9 cellular contexts compared by ENCODE assay signal in genomic region chr10:58299580-58299979, GRCh38. TPM values are rescaled to one million over a fixed set of nuclear protein-coding genes. Genes with fewer than 3 reads are reported as not detected.
DNase-seq lines count a peak whose midpoint lies in the region; ATAC-seq and TF ChIP-seq lines count a peak whose summit lies in the region.
"Had no signal": no experiment of that assay in that cellular context is flagged by ENCODE, and none has a peak within 500 bp of the region (broad histone marks: within the 10 kb centered on the region; RNA-seq: fewer than 3 reads in every experiment).

No MANE protein-coding gene starts in this region.

- no peak for TF ChIP-seq EP300 in upper lobe of left lung (IDR thresholded peaks at IDR 0.05)

- H3K36me3 ChIP-seq in OCI-LY3 (replicated peaks; ENCODE audit: low read depth, low read length), result no peaks in the 10 kb centered on the region
- no peaks in the 10 kb centered on the region for H3K36me3 ChIP-seq in neural progenitor cell
- H3K36me3 ChIP-seq in upper lobe of left lung, result no peaks in the 10 kb centered on the region

- no peak overlapping the region for H3K4me3 Mint-ChIP-seq in neural progenitor cell
- H3K4me3 Mint-ChIP-seq: T-helper 1 cell treated with Interleukin-12 subunit alpha and Interleukin-12 subunit beta and Interleukin-4 antibody, amounts not matched to agents 30 μg/mL and 1 μg/mL, for 36 hours had no signal

- H3K27ac ChIP-seq in OCI-LY3 (ENCODE audit: low read length) (no peak overlapping the region), neural progenitor cell (no peak overlapping the region), upper lobe of left lung (no peak overlapping the region)

- no peak for TF ChIP-seq POLR2A in upper lobe of left lung (IDR thresholded peaks at IDR 0.05)

- H4K20me1 ChIP-seq in OCI-LY3 (ENCODE audit: insufficient read depth, low read length) (no peaks in the 10 kb centered on the region), neural progenitor cell (ENCODE audit: low read depth) (no peaks in the 10 kb centered on the region)

- H3K4me1 ChIP-seq in OCI-LY3 (ENCODE audit: low read length), result no peaks in the 10 kb centered on the region
- H3K4me1 ChIP-seq in neural progenitor cell, result no peaks in the 10 kb centered on the region
- H3K4me1 ChIP-seq in upper lobe of left lung, result no peaks in the 10 kb centered on the region

- H3K9ac ChIP-seq in OCI-LY3 (ENCODE audit: low read length) (no peak overlapping the region), neural progenitor cell (no peak overlapping the region)

- no peaks in the 10 kb centered on the region for H3F3A ChIP-seq in neural progenitor cell (ENCODE audit: low read depth)

- peaks cover 2% of the 10 kb centered on the region for H3K27me3 Mint-ChIP-seq in neural progenitor cell (ENCODE audit: insufficient read depth, low read depth)

- ATAC-seq in GM19043 (IDR thresholded peaks at IDR 0.05; ENCODE audit: low read depth, unreplicated experiment) (peak; percentile 91), HG03342 (IDR thresholded peaks at IDR 0.05; ENCODE audit: unreplicated experiment) (peak; percentile 94), upper lobe of left lung (ENCODE audit: low FRiP score in 2 of 2) (peak; percentile 77 to 88)

- no peaks in the 10 kb centered on the region for H3K79me2 ChIP-seq in OCI-LY3 (ENCODE audit: low read length)
- H3K79me2 ChIP-seq in neural progenitor cell (ENCODE audit: low read depth), result no peaks in the 10 kb centered on the region

- H3K4me3 ChIP-seq in OCI-LY3 (ENCODE audit: low read length) (no peak overlapping the region), fibroblast of pulmonary artery (replicated peaks; ENCODE audit: low read depth, low read length) (no peak overlapping the region), neural progenitor cell (no peak overlapping the region), upper lobe of left lung (no peak overlapping the region)

- TF ChIP-seq CTCF in OCI-LY3 (IDR thresholded peaks at IDR 0.05; ENCODE audit: low read depth, low read length), result peak; percentile 81
- peak; percentile 96 for TF ChIP-seq CTCF in fibroblast of pulmonary artery (IDR thresholded peaks at IDR 0.05; ENCODE audit: low read length, missing control alignments)
- peak; percentile 95 for TF ChIP-seq CTCF in neural progenitor cell (IDR thresholded peaks at IDR 0.05)
- peak; percentile 55 to 77 (median 70) for TF ChIP-seq CTCF in upper lobe of left lung (IDR thresholded peaks at IDR 0.05)

- H3K27me3 ChIP-seq in OCI-LY3 (ENCODE audit: low read depth, low read length) (no peaks in the 10 kb centered on the region), neural progenitor cell (no peaks in the 10 kb centered on the region), upper lobe of left lung (no peaks in the 10 kb centered on the region)

- H3K4me2 ChIP-seq in OCI-LY3 (ENCODE audit: low read length) (no peak overlapping the region), neural progenitor cell (no peak overlapping the region)

- H3K4me1 Mint-ChIP-seq in neural progenitor cell, result peaks cover 19% of the 10 kb centered on the region

- no peak overlapping the region for H3K27ac Mint-ChIP-seq in neural progenitor cell
- H3K27ac Mint-ChIP-seq: T-helper 1 cell treated with Interleukin-12 subunit alpha and Interleukin-12 subunit beta and Interleukin-4 antibody, amounts not matched to agents 30 μg/mL and 1 μg/mL, for 36 hours had no signal

- DNase-seq in CMK (ENCODE audit: low read depth), result peak; percentile 27
- DNase-seq in activated T-cell treated with anti-CD3 and anti-CD28 coated beads, Interleukin-2, amount 50 U/mL, for 1 hour, result peak; percentile 53
- peak; percentile 72 for DNase-seq in fibroblast of pulmonary artery (ENCODE audit: low read depth)
- peak; percentile 70 for DNase-seq in neural progenitor cell (ENCODE audit: low spot score)
- peak in 1 of 2 donors; percentile 61 for DNase-seq in upper lobe of left lung

- WGBS in upper lobe of left lung, 2 donors, result 16 to 17% methylated on average over 4 of the region's 4 CpGs

- H2AFZ ChIP-seq in OCI-LY3 (ENCODE audit: low read depth, low read length) (no peak overlapping the region), neural progenitor cell (replicated peaks) (no peak overlapping the region)

- H3K36me3 Mint-ChIP-seq in neural progenitor cell, result no peaks in the 10 kb centered on the region

- H3K9me3 ChIP-seq in OCI-LY3 (ENCODE audit: insufficient read depth, low read length), result no peaks in the 10 kb centered on the region
- H3K9me3 ChIP-seq in neural progenitor cell (ENCODE audit: low read depth), result no peaks in the 10 kb centered on the region
- no peaks in the 10 kb centered on the region for H3K9me3 ChIP-seq in upper lobe of left lung

- H3K9me3 Mint-ChIP-seq in neural progenitor cell, result no peaks in the 10 kb centered on the region
- H3K9me3 Mint-ChIP-seq: T-helper 1 cell treated with Interleukin-12 subunit alpha and Interleukin-12 subunit beta and Interleukin-4 antibody, amounts not matched to agents 30 μg/mL and 1 μg/mL, for 36 hours had no signal

RNA-seq across cellular contexts. Expression of gene CISD1, which starts 30.6 kb away (rescaled TPM):
- total RNA-seq in neural progenitor cell (ENCODE audit: low replicate concordance) (16.3 and 27.6 TPM in 2 replicates), upper lobe of left lung (10 to 100 TPM in 4 of 6 donors, 1 to 10 TPM in 2; 6.3 to 19.4 (median 13.8) TPM)

RNA-seq across cellular contexts. Expression of gene IPMK, which starts 31.9 kb away (rescaled TPM):
- total RNA-seq in neural progenitor cell (ENCODE audit: low replicate concordance), result 8.6 and 14.3 TPM in 2 replicates
- 10 to 100 TPM in 1 of 6 donors, 1 to 10 TPM in 5; 2.6 to 10.7 (median 5.7) TPM for total RNA-seq in upper lobe of left lung

RNA-seq across cellular contexts. Expression of gene UBE2D1, which starts 35.2 kb away (rescaled TPM):
- total RNA-seq in neural progenitor cell (ENCODE audit: low replicate concordance) (38.3 and 56.6 TPM in 2 replicates), upper lobe of left lung (10 to 100 TPM in 4 of 6 donors, 1 to 10 TPM in 2; 2.1 to 28.6 (median 16.4) TPM)
